ENCODE assay signal across 2 cellular contexts in the genomic region with DNA sequence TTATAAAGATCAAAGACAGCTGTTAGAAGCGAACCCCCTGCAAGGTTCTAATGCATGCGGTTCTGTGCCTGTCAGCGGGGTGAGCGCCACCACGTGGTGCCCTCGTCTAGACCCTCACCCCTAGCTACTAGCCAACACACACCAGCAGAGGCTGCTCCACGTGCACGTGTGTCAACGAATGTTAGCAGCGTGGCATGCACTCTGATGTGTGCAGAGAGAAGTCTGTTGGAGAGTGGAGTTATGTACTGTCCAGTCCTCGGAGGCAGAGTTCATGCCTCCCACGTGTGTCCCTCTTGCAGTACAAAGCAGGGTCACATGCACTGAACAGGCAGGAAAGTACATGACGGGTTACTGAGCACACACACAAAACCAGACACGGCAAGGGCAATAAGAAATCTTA.
TF ChIP-seq lines count a peak whose summit lies in the region.

No MANE protein-coding gene starts in this region.

TF ChIP-seq in WTC11, 78 proteins besides CTCF, POLR2A, EP300 and RAD21 (continued from another document and continues in another):
- no peak for TF ChIP-seq ZNF425 (CRISPR knock-in tag; conservative IDR thresholded peaks at IDR 0.05)
- TF ChIP-seq FOXJ3 (CRISPR knock-in tag; IDR thresholded peaks at IDR 0.05; ENCODE audit: borderline replicate concordance): no peak
- no peak for TF ChIP-seq JAZF1 (CRISPR knock-in tag; IDR thresholded peaks at IDR 0.05)
- TF ChIP-seq, protein P1, sequence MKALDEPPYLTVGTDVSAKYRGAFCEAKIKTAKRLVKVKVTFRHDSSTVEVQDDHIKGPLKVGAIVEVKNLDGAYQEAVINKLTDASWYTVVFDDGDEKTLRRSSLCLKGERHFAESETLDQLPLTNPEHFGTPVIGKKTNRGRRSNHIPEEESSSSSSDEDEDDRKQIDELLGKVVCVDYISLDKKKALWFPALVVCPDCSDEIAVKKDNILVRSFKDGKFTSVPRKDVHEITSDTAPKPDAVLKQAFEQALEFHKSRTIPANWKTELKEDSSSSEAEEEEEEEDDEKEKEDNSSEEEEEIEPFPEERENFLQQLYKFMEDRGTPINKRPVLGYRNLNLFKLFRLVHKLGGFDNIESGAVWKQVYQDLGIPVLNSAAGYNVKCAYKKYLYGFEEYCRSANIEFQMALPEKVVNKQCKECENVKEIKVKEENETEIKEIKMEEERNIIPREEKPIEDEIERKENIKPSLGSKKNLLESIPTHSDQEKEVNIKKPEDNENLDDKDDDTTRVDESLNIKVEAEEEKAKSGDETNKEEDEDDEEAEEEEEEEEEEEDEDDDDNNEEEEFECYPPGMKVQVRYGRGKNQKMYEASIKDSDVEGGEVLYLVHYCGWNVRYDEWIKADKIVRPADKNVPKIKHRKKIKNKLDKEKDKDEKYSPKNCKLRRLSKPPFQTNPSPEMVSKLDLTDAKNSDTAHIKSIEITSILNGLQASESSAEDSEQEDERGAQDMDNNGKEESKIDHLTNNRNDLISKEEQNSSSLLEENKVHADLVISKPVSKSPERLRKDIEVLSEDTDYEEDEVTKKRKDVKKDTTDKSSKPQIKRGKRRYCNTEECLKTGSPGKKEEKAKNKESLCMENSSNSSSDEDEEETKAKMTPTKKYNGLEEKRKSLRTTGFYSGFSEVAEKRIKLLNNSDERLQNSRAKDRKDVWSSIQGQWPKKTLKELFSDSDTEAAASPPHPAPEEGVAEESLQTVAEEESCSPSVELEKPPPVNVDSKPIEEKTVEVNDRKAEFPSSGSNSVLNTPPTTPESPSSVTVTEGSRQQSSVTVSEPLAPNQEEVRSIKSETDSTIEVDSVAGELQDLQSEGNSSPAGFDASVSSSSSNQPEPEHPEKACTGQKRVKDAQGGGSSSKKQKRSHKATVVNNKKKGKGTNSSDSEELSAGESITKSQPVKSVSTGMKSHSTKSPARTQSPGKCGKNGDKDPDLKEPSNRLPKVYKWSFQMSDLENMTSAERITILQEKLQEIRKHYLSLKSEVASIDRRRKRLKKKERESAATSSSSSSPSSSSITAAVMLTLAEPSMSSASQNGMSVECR (CRISPR knock-in tag; IDR thresholded peaks at IDR 0.05; ENCODE audit: borderline replicate concordance): no peak
- TF ChIP-seq, protein P2, sequence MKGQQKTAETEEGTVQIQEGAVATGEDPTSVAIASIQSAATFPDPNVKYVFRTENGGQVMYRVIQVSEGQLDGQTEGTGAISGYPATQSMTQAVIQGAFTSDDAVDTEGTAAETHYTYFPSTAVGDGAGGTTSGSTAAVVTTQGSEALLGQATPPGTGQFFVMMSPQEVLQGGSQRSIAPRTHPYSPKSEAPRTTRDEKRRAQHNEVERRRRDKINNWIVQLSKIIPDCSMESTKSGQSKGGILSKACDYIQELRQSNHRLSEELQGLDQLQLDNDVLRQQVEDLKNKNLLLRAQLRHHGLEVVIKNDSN (CRISPR knock-in tag; IDR thresholded peaks at IDR 0.05): peak; percentile 49; the same call in 1 of the 2 replicates
- no peak for TF ChIP-seq JUN (CRISPR knock-in tag; IDR thresholded peaks at IDR 0.05)
- TF ChIP-seq ZNF121 (CRISPR knock-in tag; IDR thresholded peaks at IDR 0.05): no peak
- TF ChIP-seq NFE2L1 (CRISPR knock-in tag; IDR thresholded peaks at IDR 0.05): no peak
- no peak for TF ChIP-seq TP53 (CRISPR knock-in tag; IDR thresholded peaks at IDR 0.05)
- no peak for TF ChIP-seq CREM (CRISPR knock-in tag; IDR thresholded peaks at IDR 0.05)
- no peak for TF ChIP-seq ZNF423 (CRISPR knock-in tag; IDR thresholded peaks at IDR 0.05)
- TF ChIP-seq, protein P3, sequence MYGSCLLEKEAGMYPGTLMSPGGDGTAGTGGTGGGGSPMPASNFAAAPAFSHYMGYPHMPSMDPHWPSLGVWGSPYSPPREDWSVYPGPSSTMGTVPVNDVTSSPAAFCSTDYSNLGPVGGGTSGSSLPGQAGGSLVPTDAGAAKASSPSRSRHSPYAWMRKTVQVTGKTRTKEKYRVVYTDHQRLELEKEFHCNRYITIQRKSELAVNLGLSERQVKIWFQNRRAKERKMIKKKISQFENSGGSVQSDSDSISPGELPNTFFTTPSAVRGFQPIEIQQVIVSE (CRISPR knock-in tag; IDR thresholded peaks at IDR 0.05; ENCODE audit: borderline replicate concordance): no peak
- TF ChIP-seq ESRRA (CRISPR knock-in tag; IDR thresholded peaks at IDR 0.05; ENCODE audit: borderline replicate concordance): no peak
- no peak for TF ChIP-seq NFYB (CRISPR knock-in tag; conservative IDR thresholded peaks at IDR 0.05; ENCODE audit: low read depth)
- TF ChIP-seq, protein P4, sequence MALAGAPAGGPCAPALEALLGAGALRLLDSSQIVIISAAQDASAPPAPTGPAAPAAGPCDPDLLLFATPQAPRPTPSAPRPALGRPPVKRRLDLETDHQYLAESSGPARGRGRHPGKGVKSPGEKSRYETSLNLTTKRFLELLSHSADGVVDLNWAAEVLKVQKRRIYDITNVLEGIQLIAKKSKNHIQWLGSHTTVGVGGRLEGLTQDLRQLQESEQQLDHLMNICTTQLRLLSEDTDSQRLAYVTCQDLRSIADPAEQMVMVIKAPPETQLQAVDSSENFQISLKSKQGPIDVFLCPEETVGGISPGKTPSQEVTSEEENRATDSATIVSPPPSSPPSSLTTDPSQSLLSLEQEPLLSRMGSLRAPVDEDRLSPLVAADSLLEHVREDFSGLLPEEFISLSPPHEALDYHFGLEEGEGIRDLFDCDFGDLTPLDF (CRISPR knock-in tag; IDR thresholded peaks at IDR 0.05): no peak
- TF ChIP-seq RELA (CRISPR knock-in tag; IDR thresholded peaks at IDR 0.05; ENCODE audit: borderline replicate concordance): no peak
- peak; percentile 69; the same call in 1 of the 2 replicates for TF ChIP-seq MAX (CRISPR knock-in tag; IDR thresholded peaks at IDR 0.05)
- no peak for TF ChIP-seq PRRX2 (CRISPR knock-in tag; IDR thresholded peaks at IDR 0.05)
- no peak for TF ChIP-seq IRF2 (CRISPR knock-in tag; IDR thresholded peaks at IDR 0.05; ENCODE audit: borderline replicate concordance, low read depth)
- TF ChIP-seq SOX15 (CRISPR knock-in tag; IDR thresholded peaks at IDR 0.05): no peak
- TF ChIP-seq TEAD1 (CRISPR knock-in tag; IDR thresholded peaks at IDR 0.05): 0 out of 2 replicates have a peak, but pooled peaks have one; percentile 6

TF ChIP-seq in liver, 16 proteins besides CTCF, POLR2A, EP300 and RAD21 (continued from another document):
- TF ChIP-seq REST (IDR thresholded peaks at IDR 0.05): peak; percentile 42
- TF ChIP-seq JUND (IDR thresholded peaks at IDR 0.05): peak; percentile 31 to 37
- peak; percentile 81 to 87 for TF ChIP-seq HNF4A (conservative IDR thresholded peaks at IDR 0.05)
- TF ChIP-seq EGR1 (IDR thresholded peaks at IDR 0.05; ENCODE audit: low read depth in 2 of 2): no peak
- peak; percentile 91 for TF ChIP-seq SP1 (IDR thresholded peaks at IDR 0.05)
- TF ChIP-seq FOXA1 (IDR thresholded peaks at IDR 0.05): peak; percentile 60
- TF ChIP-seq FOXA2 (IDR thresholded peaks at IDR 0.05): peak; percentile 57
- peak; percentile 70 for TF ChIP-seq MAX (IDR thresholded peaks at IDR 0.05)
- TF ChIP-seq TAF1 (conservative IDR thresholded peaks at IDR 0.05): no peak
- TF ChIP-seq, protein P5, sequence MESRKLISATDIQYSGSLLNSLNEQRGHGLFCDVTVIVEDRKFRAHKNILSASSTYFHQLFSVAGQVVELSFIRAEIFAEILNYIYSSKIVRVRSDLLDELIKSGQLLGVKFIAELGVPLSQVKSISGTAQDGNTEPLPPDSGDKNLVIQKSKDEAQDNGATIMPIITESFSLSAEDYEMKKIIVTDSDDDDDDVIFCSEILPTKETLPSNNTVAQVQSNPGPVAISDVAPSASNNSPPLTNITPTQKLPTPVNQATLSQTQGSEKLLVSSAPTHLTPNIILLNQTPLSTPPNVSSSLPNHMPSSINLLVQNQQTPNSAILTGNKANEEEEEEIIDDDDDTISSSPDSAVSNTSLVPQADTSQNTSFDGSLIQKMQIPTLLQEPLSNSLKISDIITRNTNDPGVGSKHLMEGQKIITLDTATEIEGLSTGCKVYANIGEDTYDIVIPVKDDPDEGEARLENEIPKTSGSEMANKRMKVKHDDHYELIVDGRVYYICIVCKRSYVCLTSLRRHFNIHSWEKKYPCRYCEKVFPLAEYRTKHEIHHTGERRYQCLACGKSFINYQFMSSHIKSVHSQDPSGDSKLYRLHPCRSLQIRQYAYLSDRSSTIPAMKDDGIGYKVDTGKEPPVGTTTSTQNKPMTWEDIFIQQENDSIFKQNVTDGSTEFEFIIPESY (IDR thresholded peaks at IDR 0.05): peak; percentile 53
